1 cellular context compared by ENCODE assay signal in the genomic region with DNA sequence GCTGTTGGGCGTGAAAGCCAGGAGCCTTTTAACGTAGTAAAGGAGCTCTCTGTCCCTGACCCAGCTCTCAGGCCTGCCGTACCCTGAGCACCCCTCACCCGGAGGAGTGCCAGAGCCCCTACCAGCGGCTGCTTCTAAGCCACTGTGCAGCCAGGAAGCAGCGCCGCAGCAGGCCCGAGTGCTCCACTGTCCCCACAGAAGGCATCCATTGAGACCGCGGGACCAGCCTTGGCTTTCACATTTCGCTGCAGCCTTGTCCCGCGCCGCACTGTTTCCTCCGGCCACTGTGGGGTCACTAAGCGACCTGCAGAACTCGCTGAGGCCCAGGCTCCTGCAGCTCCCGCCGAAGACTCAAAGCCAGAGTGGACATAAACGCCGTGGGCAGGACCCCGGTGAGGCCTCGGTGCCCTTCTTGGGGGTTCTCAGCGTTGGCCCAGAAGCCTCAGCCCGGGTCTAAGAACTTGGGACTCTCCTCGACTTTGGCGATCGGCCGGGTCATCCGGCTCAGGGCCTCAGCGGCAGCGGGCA.
TF ChIP-seq lines count a peak whose summit lies in the region.

No MANE protein-coding gene starts in this region.

TF ChIP-seq in GM23338, 12 proteins besides CTCF, POLR2A, EP300 and RAD21:
- TF ChIP-seq JUNB (IDR thresholded peaks at IDR 0.05; ENCODE audit: unreplicated experiment) (no peak), EZH2 (IDR thresholded peaks at IDR 0.05; ENCODE audit: low read depth, unreplicated experiment) (peak; percentile 96), EZH2phosphoT487 (IDR thresholded peaks at IDR 0.05; ENCODE audit: unreplicated experiment) (peak; percentile 44)
- TF ChIP-seq, protein P1, sequence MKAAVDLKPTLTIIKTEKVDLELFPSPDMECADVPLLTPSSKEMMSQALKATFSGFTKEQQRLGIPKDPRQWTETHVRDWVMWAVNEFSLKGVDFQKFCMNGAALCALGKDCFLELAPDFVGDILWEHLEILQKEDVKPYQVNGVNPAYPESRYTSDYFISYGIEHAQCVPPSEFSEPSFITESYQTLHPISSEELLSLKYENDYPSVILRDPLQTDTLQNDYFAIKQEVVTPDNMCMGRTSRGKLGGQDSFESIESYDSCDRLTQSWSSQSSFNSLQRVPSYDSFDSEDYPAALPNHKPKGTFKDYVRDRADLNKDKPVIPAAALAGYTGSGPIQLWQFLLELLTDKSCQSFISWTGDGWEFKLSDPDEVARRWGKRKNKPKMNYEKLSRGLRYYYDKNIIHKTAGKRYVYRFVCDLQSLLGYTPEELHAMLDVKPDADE (IDR thresholded peaks at IDR 0.05), result no peak
